Comparison of ENCODE assay signal across 1 cellular context in genomic region chr16:3182608-3183444, GRCh38.
TF ChIP-seq lines count a peak whose summit lies in the region.

No MANE protein-coding gene starts in this region.

TF ChIP-seq in K562, 482 proteins besides CTCF, POLR2A, EP300 and RAD21 (continued from another document and continues in another):
- peak; percentile 100 for TF ChIP-seq TBP (optimal IDR thresholded peaks at IDR 0.05; ENCODE audit: low read depth, low read length)
- TF ChIP-seq MYC (IDR thresholded peaks at IDR 0.05; ENCODE audit: low read depth, low read length): peak; percentile 58
- no peak for TF ChIP-seq MYC (CRISPR knock-in tag; IDR thresholded peaks at IDR 0.05; ENCODE audit: borderline replicate concordance, low read depth)
- TF ChIP-seq NRF1 (conservative IDR thresholded peaks at IDR 0.05 in 1 of 2, IDR thresholded peaks at IDR 0.05 in 1 of 2): peak; percentile 43 to 44; a peak in 2 of 4 replicates
- 0 out of 2 replicates have a peak, but pooled peaks have one; percentile 53 for TF ChIP-seq ZBTB5 (IDR thresholded peaks at IDR 0.05)
- no peak for TF ChIP-seq NUFIP1 (IDR thresholded peaks at IDR 0.05; ENCODE audit: partially characterized antibody)
- TF ChIP-seq MEIS2 (IDR thresholded peaks at IDR 0.05; ENCODE audit: partially characterized antibody): no peak
- peak; percentile 71 for TF ChIP-seq RBFOX2 (IDR thresholded peaks at IDR 0.05; ENCODE audit: low read depth, low read length)
- TF ChIP-seq MTA3 (IDR thresholded peaks at IDR 0.05; ENCODE audit: borderline replicate concordance): peak; percentile 16; the same call in 1 of the 2 replicates
- TF ChIP-seq, protein P1, sequence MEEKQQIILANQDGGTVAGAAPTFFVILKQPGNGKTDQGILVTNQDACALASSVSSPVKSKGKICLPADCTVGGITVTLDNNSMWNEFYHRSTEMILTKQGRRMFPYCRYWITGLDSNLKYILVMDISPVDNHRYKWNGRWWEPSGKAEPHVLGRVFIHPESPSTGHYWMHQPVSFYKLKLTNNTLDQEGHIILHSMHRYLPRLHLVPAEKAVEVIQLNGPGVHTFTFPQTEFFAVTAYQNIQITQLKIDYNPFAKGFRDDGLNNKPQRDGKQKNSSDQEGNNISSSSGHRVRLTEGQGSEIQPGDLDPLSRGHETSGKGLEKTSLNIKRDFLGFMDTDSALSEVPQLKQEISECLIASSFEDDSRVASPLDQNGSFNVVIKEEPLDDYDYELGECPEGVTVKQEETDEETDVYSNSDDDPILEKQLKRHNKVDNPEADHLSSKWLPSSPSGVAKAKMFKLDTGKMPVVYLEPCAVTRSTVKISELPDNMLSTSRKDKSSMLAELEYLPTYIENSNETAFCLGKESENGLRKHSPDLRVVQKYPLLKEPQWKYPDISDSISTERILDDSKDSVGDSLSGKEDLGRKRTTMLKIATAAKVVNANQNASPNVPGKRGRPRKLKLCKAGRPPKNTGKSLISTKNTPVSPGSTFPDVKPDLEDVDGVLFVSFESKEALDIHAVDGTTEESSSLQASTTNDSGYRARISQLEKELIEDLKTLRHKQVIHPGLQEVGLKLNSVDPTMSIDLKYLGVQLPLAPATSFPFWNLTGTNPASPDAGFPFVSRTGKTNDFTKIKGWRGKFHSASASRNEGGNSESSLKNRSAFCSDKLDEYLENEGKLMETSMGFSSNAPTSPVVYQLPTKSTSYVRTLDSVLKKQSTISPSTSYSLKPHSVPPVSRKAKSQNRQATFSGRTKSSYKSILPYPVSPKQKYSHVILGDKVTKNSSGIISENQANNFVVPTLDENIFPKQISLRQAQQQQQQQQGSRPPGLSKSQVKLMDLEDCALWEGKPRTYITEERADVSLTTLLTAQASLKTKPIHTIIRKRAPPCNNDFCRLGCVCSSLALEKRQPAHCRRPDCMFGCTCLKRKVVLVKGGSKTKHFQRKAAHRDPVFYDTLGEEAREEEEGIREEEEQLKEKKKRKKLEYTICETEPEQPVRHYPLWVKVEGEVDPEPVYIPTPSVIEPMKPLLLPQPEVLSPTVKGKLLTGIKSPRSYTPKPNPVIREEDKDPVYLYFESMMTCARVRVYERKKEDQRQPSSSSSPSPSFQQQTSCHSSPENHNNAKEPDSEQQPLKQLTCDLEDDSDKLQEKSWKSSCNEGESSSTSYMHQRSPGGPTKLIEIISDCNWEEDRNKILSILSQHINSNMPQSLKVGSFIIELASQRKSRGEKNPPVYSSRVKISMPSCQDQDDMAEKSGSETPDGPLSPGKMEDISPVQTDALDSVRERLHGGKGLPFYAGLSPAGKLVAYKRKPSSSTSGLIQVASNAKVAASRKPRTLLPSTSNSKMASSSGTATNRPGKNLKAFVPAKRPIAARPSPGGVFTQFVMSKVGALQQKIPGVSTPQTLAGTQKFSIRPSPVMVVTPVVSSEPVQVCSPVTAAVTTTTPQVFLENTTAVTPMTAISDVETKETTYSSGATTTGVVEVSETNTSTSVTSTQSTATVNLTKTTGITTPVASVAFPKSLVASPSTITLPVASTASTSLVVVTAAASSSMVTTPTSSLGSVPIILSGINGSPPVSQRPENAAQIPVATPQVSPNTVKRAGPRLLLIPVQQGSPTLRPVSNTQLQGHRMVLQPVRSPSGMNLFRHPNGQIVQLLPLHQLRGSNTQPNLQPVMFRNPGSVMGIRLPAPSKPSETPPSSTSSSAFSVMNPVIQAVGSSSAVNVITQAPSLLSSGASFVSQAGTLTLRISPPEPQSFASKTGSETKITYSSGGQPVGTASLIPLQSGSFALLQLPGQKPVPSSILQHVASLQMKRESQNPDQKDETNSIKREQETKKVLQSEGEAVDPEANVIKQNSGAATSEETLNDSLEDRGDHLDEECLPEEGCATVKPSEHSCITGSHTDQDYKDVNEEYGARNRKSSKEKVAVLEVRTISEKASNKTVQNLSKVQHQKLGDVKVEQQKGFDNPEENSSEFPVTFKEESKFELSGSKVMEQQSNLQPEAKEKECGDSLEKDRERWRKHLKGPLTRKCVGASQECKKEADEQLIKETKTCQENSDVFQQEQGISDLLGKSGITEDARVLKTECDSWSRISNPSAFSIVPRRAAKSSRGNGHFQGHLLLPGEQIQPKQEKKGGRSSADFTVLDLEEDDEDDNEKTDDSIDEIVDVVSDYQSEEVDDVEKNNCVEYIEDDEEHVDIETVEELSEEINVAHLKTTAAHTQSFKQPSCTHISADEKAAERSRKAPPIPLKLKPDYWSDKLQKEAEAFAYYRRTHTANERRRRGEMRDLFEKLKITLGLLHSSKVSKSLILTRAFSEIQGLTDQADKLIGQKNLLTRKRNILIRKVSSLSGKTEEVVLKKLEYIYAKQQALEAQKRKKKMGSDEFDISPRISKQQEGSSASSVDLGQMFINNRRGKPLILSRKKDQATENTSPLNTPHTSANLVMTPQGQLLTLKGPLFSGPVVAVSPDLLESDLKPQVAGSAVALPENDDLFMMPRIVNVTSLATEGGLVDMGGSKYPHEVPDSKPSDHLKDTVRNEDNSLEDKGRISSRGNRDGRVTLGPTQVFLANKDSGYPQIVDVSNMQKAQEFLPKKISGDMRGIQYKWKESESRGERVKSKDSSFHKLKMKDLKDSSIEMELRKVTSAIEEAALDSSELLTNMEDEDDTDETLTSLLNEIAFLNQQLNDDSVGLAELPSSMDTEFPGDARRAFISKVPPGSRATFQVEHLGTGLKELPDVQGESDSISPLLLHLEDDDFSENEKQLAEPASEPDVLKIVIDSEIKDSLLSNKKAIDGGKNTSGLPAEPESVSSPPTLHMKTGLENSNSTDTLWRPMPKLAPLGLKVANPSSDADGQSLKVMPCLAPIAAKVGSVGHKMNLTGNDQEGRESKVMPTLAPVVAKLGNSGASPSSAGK (IDR thresholded peaks at IDR 0.05): peak; percentile 90
- peak; percentile 72 for TF ChIP-seq ATF6 (CRISPR knock-in tag; IDR thresholded peaks at IDR 0.05)
- TF ChIP-seq ARNT (IDR thresholded peaks at IDR 0.05): peak in 1 of 2 experiments; percentile 92; a peak in 2 of 4 replicates
- peak; percentile 25 for TF ChIP-seq CTBP1 (IDR thresholded peaks at IDR 0.05; ENCODE audit: borderline replicate concordance)
- TF ChIP-seq, protein P2, sequence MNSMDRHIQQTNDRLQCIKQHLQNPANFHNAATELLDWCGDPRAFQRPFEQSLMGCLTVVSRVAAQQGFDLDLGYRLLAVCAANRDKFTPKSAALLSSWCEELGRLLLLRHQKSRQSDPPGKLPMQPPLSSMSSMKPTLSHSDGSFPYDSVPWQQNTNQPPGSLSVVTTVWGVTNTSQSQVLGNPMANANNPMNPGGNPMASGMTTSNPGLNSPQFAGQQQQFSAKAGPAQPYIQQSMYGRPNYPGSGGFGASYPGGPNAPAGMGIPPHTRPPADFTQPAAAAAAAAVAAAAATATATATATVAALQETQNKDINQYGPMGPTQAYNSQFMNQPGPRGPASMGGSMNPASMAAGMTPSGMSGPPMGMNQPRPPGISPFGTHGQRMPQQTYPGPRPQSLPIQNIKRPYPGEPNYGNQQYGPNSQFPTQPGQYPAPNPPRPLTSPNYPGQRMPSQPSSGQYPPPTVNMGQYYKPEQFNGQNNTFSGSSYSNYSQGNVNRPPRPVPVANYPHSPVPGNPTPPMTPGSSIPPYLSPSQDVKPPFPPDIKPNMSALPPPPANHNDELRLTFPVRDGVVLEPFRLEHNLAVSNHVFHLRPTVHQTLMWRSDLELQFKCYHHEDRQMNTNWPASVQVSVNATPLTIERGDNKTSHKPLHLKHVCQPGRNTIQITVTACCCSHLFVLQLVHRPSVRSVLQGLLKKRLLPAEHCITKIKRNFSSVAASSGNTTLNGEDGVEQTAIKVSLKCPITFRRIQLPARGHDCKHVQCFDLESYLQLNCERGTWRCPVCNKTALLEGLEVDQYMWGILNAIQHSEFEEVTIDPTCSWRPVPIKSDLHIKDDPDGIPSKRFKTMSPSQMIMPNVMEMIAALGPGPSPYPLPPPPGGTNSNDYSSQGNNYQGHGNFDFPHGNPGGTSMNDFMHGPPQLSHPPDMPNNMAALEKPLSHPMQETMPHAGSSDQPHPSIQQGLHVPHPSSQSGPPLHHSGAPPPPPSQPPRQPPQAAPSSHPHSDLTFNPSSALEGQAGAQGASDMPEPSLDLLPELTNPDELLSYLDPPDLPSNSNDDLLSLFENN (IDR thresholded peaks at IDR 0.05; ENCODE audit: low read depth in 2 of 2, low read length in 2 of 2): 0 out of 4 replicates have a peak, but pooled peaks of 1 of the 2 experiments have one; percentile 21
- TF ChIP-seq PML (IDR thresholded peaks at IDR 0.05; ENCODE audit: low read length): no peak
- TF ChIP-seq SREBF2 (CRISPR knock-in tag; IDR thresholded peaks at IDR 0.05): no peak
- peak; percentile 53; the same call in 1 of the 2 replicates for TF ChIP-seq RFX5 (IDR thresholded peaks at IDR 0.05; ENCODE audit: low read depth, low read length)
- TF ChIP-seq KDM2B (CRISPR knock-in tag; IDR thresholded peaks at IDR 0.05): peak; percentile 33; the same call in 1 of the 2 replicates
- TF ChIP-seq DMBX1 (CRISPR knock-in tag; IDR thresholded peaks at IDR 0.05; ENCODE audit: borderline replicate concordance): no peak
- TF ChIP-seq POLR3A (IDR thresholded peaks at IDR 0.05; ENCODE audit: borderline replicate concordance, extremely low read depth, insufficient read depth, insufficient read length): peak; percentile 84
- TF ChIP-seq THAP12 (CRISPR knock-in tag; IDR thresholded peaks at IDR 0.05): no peak
- peak in 1 of 2 experiments; percentile 95; a peak in 2 of 4 replicates for TF ChIP-seq TBL1XR1 (IDR thresholded peaks at IDR 0.05; ENCODE audit: low read length in 2 of 2)
- TF ChIP-seq, protein P3, sequence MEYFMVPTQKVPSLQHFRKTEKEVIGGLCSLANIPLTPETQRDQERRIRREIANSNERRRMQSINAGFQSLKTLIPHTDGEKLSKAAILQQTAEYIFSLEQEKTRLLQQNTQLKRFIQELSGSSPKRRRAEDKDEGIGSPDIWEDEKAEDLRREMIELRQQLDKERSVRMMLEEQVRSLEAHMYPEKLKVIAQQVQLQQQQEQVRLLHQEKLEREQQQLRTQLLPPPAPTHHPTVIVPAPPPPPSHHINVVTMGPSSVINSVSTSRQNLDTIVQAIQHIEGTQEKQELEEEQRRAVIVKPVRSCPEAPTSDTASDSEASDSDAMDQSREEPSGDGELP (CRISPR knock-in tag; IDR thresholded peaks at IDR 0.05; ENCODE audit: borderline replicate concordance): peak; percentile 52
- no peak for TF ChIP-seq ZNF707 (CRISPR knock-in tag; conservative IDR thresholded peaks at IDR 0.05)
- TF ChIP-seq, protein P4, sequence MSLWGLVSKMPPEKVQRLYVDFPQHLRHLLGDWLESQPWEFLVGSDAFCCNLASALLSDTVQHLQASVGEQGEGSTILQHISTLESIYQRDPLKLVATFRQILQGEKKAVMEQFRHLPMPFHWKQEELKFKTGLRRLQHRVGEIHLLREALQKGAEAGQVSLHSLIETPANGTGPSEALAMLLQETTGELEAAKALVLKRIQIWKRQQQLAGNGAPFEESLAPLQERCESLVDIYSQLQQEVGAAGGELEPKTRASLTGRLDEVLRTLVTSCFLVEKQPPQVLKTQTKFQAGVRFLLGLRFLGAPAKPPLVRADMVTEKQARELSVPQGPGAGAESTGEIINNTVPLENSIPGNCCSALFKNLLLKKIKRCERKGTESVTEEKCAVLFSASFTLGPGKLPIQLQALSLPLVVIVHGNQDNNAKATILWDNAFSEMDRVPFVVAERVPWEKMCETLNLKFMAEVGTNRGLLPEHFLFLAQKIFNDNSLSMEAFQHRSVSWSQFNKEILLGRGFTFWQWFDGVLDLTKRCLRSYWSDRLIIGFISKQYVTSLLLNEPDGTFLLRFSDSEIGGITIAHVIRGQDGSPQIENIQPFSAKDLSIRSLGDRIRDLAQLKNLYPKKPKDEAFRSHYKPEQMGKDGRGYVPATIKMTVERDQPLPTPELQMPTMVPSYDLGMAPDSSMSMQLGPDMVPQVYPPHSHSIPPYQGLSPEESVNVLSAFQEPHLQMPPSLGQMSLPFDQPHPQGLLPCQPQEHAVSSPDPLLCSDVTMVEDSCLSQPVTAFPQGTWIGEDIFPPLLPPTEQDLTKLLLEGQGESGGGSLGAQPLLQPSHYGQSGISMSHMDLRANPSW (CRISPR knock-in tag; IDR thresholded peaks at IDR 0.05): 0 out of 2 replicates have a peak, but pooled peaks have one; percentile 39
